ENCODE assay signal across 8 cellular contexts in genomic region chr11:34105079-34105956, GRCh38. TPM values are rescaled to one million over a fixed set of nuclear protein-coding genes. Genes with fewer than 3 reads are reported as not detected.
DNase-seq lines count a peak whose midpoint lies in the region; ATAC-seq and TF ChIP-seq lines count a peak whose summit lies in the region.

Gene NAT10, plus strand, starts transcription at chr11:34105629. Its CDS starts 2,597 bp downstream, at chr11:34108226.

- peaks cover 16% of the 10 kb centered on the region for H3K4me1 ChIP-seq in hepatocyte (ENCODE audit: insufficient read depth)

- DNase-seq in NCI-H2081 (lab: John Stamatoyannopoulos, UW) (peak; percentile 94 to 99), T1000 (lab: John Stamatoyannopoulos, UW) (peak; percentile 92), astrocyte of the hippocampus (ENCODE audit: low read depth, low spot score) (peak; percentile 99), hepatocyte (ENCODE audit: low spot score) (peak; percentile 99), retina (peak; percentile 97)

- H3K27ac ChIP-seq in 22Rv1 (peak within 1 kb of the TSS; percentile 91), hepatocyte (peak within 1 kb of the TSS; percentile 95)

- no peaks in the 10 kb centered on the region for H3K27me3 ChIP-seq in hepatocyte

- TF ChIP-seq CTCF in 22Rv1 (IDR thresholded peaks at IDR 0.05) (peak; percentile 20; the same call in 1 of the 2 replicates), hepatocyte (IDR thresholded peaks at IDR 0.05; ENCODE audit: poor library complexity) (no peak)

- WGBS in hepatocyte (ENCODE audit: low lambda C conversion rate, missing lambda C conversion rate), result under 1% methylated on average over 54 of the region's 55 CpGs

- H4K20me1 ChIP-seq in hepatocyte (ENCODE audit: insufficient read depth, poor library complexity, severe bottlenecking), result no peaks in the 10 kb centered on the region

- no peaks in the 10 kb centered on the region for H3K36me3 ChIP-seq in hepatocyte (replicated peaks; ENCODE audit: insufficient read depth, low read depth)

- peak within 1 kb of the TSS; percentile 73 for H2AFZ ChIP-seq in hepatocyte

- peak within 1 kb of the TSS; percentile 65 for H3K4me3 ChIP-seq in hepatocyte

- no peaks in the 10 kb centered on the region for H3K9me2 ChIP-seq in hepatocyte (replicated peaks; ENCODE audit: insufficient read depth)

- no peaks in the 10 kb centered on the region for H3K9me3 ChIP-seq in hepatocyte (ENCODE audit: low read depth)

- H3K79me2 ChIP-seq in hepatocyte, result peaks cover 28% of the 10 kb centered on the region

- ATAC-seq in GM18511 (IDR thresholded peaks at IDR 0.05; ENCODE audit: unreplicated experiment), result peak; percentile 95
- ATAC-seq in HG03039 (IDR thresholded peaks at IDR 0.05; ENCODE audit: unreplicated experiment), result peak; percentile 86

- H3K4me2 ChIP-seq in hepatocyte, result peak within 1 kb of the TSS; percentile 88

RNA-seq across cellular contexts. Expression of gene NAT10, which starts in this region (rescaled TPM):
- 20.5 and 27.6 TPM in 2 replicates for total RNA-seq in hepatocyte
- polyA plus RNA-seq in hepatocyte, result 18.3 and 21.6 TPM in 2 replicates

Comparison
In these comparisons a context has a peak if more than half of its experiments do, and no peak if none do; other contexts are left out.
1. Peak in every context shown above with its lines: DNase-seq, ATAC-seq, H3K4me3 ChIP-seq and H3K27ac ChIP-seq.